In the genomic region with DNA sequence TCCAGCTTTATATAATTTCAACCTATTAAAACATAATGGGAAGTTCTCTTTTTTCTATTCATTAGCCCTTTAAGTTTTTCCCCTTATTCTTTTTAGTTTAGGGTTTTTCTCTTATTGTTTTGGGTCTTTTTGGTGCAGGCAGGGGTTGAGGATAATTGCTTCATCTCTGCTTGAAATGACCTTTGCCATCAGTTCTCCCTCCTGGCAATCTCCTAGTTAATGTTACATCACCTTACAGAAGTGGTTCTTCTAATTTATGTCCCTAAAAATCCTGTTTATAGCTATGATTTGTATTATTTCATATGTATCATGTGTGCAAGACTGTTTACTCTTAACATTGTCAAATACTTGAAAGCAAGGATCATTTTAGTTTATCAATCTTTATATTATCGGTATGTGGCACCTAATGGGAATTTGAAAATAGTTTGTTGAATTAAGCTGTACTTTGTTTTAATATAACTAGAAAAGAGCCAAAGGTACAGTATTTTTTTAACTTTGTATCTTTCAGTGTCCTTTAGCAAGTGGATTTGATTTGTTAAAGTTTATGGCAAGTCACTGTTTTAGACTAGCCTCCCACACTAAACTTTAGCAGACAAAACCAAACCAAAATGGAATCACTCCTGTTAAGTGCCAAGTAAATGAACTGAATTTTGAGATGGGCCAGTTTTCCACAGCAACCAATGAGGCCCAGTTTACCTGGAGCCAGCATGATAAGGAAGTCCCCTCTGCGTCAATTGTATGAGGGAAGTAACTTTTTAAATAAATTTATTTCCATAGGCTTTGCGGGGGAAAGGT, we compare ENCODE assay signal across 15 cellular contexts. TPM values are rescaled to one million over a fixed set of nuclear protein-coding genes. Genes with fewer than 3 reads are reported as not detected.
DNase-seq lines count a peak whose midpoint lies in the region; ATAC-seq, FAIRE-seq and TF ChIP-seq lines count a peak whose summit lies in the region.
"Had no signal": no experiment of that assay in that cellular context is flagged by ENCODE, and none has a peak within 500 bp of the region (broad histone marks: within the 10 kb centered on the region; RNA-seq: fewer than 3 reads in every experiment).

No MANE protein-coding gene starts in this region.

- no peaks in the 10 kb centered on the region for H3K27me3 ChIP-seq in CD4-positive, alpha-beta T cell (ENCODE audit: control insufficient read depth, insufficient read depth, low read length)
- no peaks in the 10 kb centered on the region for H3K27me3 ChIP-seq in HepG2 (ENCODE audit: control insufficient read depth in 1 of 2, insufficient read depth in 2 of 2, low read length in 2 of 2)
- H3K27me3 ChIP-seq: BLaER1 treated with 17β-estradiol and CSF1 and Interleukin-3, amounts not matched to agents 10 nM and 100 nM had no signal

- no peaks in the 10 kb centered on the region for H3K9me3 ChIP-seq in CD4-positive, alpha-beta T cell (ENCODE audit: control insufficient read depth, low read length)
- no peaks in the 10 kb centered on the region for H3K9me3 ChIP-seq in HepG2 (ENCODE audit: low read length)

- no peak overlapping the region for H3K4me3 Mint-ChIP-seq in CD4-positive, alpha-beta T cell
- H3K4me3 Mint-ChIP-seq in stimulated activated effector memory CD8-positive, alpha-beta T cell treated with anti-CD3 and anti-CD28 coated beads, Interleukin-12 subunit alpha, Interleukin-12 subunit beta, amount 100 ng/mL, for 72 hours, result no peak overlapping the region
- H3K4me3 Mint-ChIP-seq: CD4-positive, CD25-positive, alpha-beta regulatory T cell; IgD-negative memory B cell had no signal

- H3K36me3 ChIP-seq in HepG2 (replicated peaks in 1 of 2; ENCODE audit: control insufficient read depth in 1 of 2, insufficient read depth in 2 of 2, low read length in 2 of 2), result no peaks in the 10 kb centered on the region

- peaks cover 19% of the 10 kb centered on the region for H3K4me1 Mint-ChIP-seq in CD4-positive, alpha-beta T cell (ENCODE audit: low read depth)
- H3K4me1 Mint-ChIP-seq in stimulated activated effector memory CD8-positive, alpha-beta T cell treated with anti-CD3 and anti-CD28 coated beads, Interleukin-12 subunit alpha, Interleukin-12 subunit beta, amount 100 ng/mL, for 72 hours, result no peaks in the 10 kb centered on the region

- TF ChIP-seq EP300 in HepG2 (IDR thresholded peaks at IDR 0.05; ENCODE audit: low read depth in 2 of 2, low read length in 2 of 2), result no peak
- no peak for TF ChIP-seq EP300 in HepG2 (CRISPR knock-in tag; IDR thresholded peaks at IDR 0.05; ENCODE audit: borderline replicate concordance)

- H3K9ac ChIP-seq in HepG2 (ENCODE audit: insufficient read depth, low read depth, low read length), result no peak overlapping the region
- H3K9ac ChIP-seq: BLaER1 treated with 17β-estradiol and CSF1 and Interleukin-3, amounts not matched to agents 10 nM and 100 nM; GM23248 had no signal

- no peak for DNase-seq in CD4-positive, alpha-beta T cell
- DNase-seq in HuH-7.5 (ENCODE audit: low spot score), result peak; percentile 3
- no peak for DNase-seq in HepG2 (ENCODE audit: low spot score)
- no peak for DNase-seq in stimulated activated effector memory CD8-positive, alpha-beta T cell treated with anti-CD3 and anti-CD28 coated beads, Interleukin-12 subunit alpha, Interleukin-12 subunit beta, amount 100 ng/mL, for 72 hours (ENCODE audit: low spot score in 2 of 2)
- no peak for DNase-seq in globus pallidus (ENCODE audit: low spot score)
- DNase-seq: ACHN; Calu3; CD4-positive, CD25-positive, alpha-beta regulatory T cell; DMS 273 treated with DMSO at 0.1 percent for 48 hours; GM23248; H7 had no signal

- BruUV-seq in HepG2 (replicated peaks; lab: Mats Ljungman, UMichigan), result no TSS peak

- H3K27me3 Mint-ChIP-seq in CD4-positive, alpha-beta T cell, result no peaks in the 10 kb centered on the region
- H3K27me3 Mint-ChIP-seq: CD4-positive, CD25-positive, alpha-beta regulatory T cell; IgD-negative memory B cell had no signal

- TF ChIP-seq CTCF in CD4-positive, alpha-beta T cell (IDR thresholded peaks at IDR 0.05), result no peak
- no peak for TF ChIP-seq CTCF in HepG2 (CRISPR knock-in tag; IDR thresholded peaks at IDR 0.05)

- CTCF ChIA-PET in CD4-positive, alpha-beta T cell (lab: Charles Lee), result no interaction called here
- CTCF ChIA-PET in HepG2 (lab: Yijun Ruan, JAX; ENCODE audit: low intra/inter-chr PET ratio, low total read pairs), result no interaction called here

- H3K79me2 ChIP-seq in HepG2 (ENCODE audit: insufficient read depth, low read length), result no peaks in the 10 kb centered on the region

- intact Hi-C loops in CD4-positive, alpha-beta T cell (cut with DNase I, micrococcal nuclease), result loop anchor here in 1 of 2 experiments (5.0 kb wide), 1 partner anchor 116 kb away; no protein-coding TSS in a partner anchor
- intact Hi-C loops in HepG2 (cut with micrococcal nuclease; ENCODE audit: unreplicated experiment), result no loop called here

- H3K27ac ChIP-seq in CD4-positive, alpha-beta T cell (ENCODE audit: low read depth, low read length), result no peak overlapping the region
- no peak overlapping the region for H3K27ac ChIP-seq in HepG2 (ENCODE audit: extremely low read length, insufficient read depth, low read length)
- H3K27ac ChIP-seq: BLaER1 treated with 17β-estradiol and CSF1 and Interleukin-3, amounts not matched to agents 10 nM and 100 nM; GM23248 had no signal

- peak overlapping the region; percentile 11 for H3K27ac Mint-ChIP-seq in CD4-positive, alpha-beta T cell
- H3K27ac Mint-ChIP-seq in stimulated activated effector memory CD8-positive, alpha-beta T cell treated with anti-CD3 and anti-CD28 coated beads, Interleukin-12 subunit alpha, Interleukin-12 subunit beta, amount 100 ng/mL, for 72 hours, result peak overlapping the region; percentile 56

- H3K4me2 ChIP-seq in HepG2 (ENCODE audit: low read depth, low read length), result no peak overlapping the region
- H3K4me2 ChIP-seq: BLaER1 treated with 17β-estradiol and CSF1 and Interleukin-3, amounts not matched to agents 10 nM and 100 nM had no signal

- ATAC-seq in CD4-positive, alpha-beta T cell (ENCODE audit: poor library complexity), result no peak
- ATAC-seq in HepG2 (no peak), GM21367 (IDR thresholded peaks at IDR 0.05; ENCODE audit: unreplicated experiment) (no peak), GM19035 (IDR thresholded peaks at IDR 0.05; ENCODE audit: unreplicated experiment) (no peak)
- no peak for ATAC-seq in stimulated activated effector memory CD8-positive, alpha-beta T cell treated with anti-CD3 and anti-CD28 coated beads, Interleukin-12 subunit alpha, Interleukin-12 subunit beta, amount 100 ng/mL, for 72 hours

- WGBS in HepG2 (ENCODE audit: low lambda C conversion rate), result 61% methylated on average over 3 of the region's 3 CpGs

- no peak overlapping the region for H2AFZ ChIP-seq in HepG2 (ENCODE audit: low read length)
- H2AFZ ChIP-seq: GM23248 had no signal

- H3K9me3 Mint-ChIP-seq in CD4-positive, alpha-beta T cell, result peaks cover 3% of the 10 kb centered on the region
- no peaks in the 10 kb centered on the region for H3K9me3 Mint-ChIP-seq in stimulated activated effector memory CD8-positive, alpha-beta T cell treated with anti-CD3 and anti-CD28 coated beads, Interleukin-12 subunit alpha, Interleukin-12 subunit beta, amount 100 ng/mL, for 72 hours
- H3K9me3 Mint-ChIP-seq: IgD-negative memory B cell had no signal

- FAIRE-seq in HepG2 (lab: Jason Lieb, UNC), result no peak

- in situ Hi-C loops in HepG2 (cut with HindIII; ENCODE audit: extremely low pct_ligation_motif_present, low pct_unique_long_range_greater_than_20kb), result no loop called here

- no peak overlapping the region for H3K4me3 ChIP-seq in HepG2 (replicated peaks in 1 of 3; ENCODE audit: insufficient read depth in 1 of 3, low read depth in 2 of 3, low read length in 3 of 3)
- H3K4me3 ChIP-seq: BLaER1 treated with 17β-estradiol and CSF1 and Interleukin-3, amounts not matched to agents 10 nM and 100 nM; GM23248 had no signal

- no peaks in the 10 kb centered on the region for H4K20me1 ChIP-seq in HepG2 (ENCODE audit: insufficient read depth, low read length)
- H4K20me1 ChIP-seq: BLaER1 treated with 17β-estradiol and CSF1 and Interleukin-3, amounts not matched to agents 10 nM and 100 nM had no signal

- TF ChIP-seq RAD21 in HepG2 (CRISPR knock-in tag; IDR thresholded peaks at IDR 0.05), result no peak

- POLR2A ChIA-PET in CD4-positive, alpha-beta T cell (lab: Charles Lee), result interaction anchor here (0.9 to 1.8 kb wide), 3 partner anchors 9 to 146 kb away, joined by 3 to 8 read pairs (median 5); a partner anchor contains a TSS
- POLR2A ChIA-PET in HepG2 (lab: Yijun Ruan, JAX), result no interaction called here

- TF ChIP-seq POLR2A in HepG2 (IDR thresholded peaks at IDR 0.05; ENCODE audit: insufficient read depth in 1 of 2, low read depth in 2 of 2, low read length in 2 of 2), result no peak

- peaks cover 11% of the 10 kb centered on the region for H3K4me1 ChIP-seq in HepG2 (ENCODE audit: insufficient read depth, low read length)
- H3K4me1 ChIP-seq: BLaER1 treated with 17β-estradiol and CSF1 and Interleukin-3, amounts not matched to agents 10 nM and 100 nM had no signal

- peaks cover 17% of the 10 kb centered on the region for H3K36me3 Mint-ChIP-seq in CD4-positive, alpha-beta T cell (ENCODE audit: low read depth)
- peaks cover 7% of the 10 kb centered on the region for H3K36me3 Mint-ChIP-seq in stimulated activated effector memory CD8-positive, alpha-beta T cell treated with anti-CD3 and anti-CD28 coated beads, Interleukin-12 subunit alpha, Interleukin-12 subunit beta, amount 100 ng/mL, for 72 hours

RNA-seq across cellular contexts. Expression of a gene that starts 26.6 kb away (rescaled TPM):
- total RNA-seq in CD4-positive, alpha-beta T cell, result 10 to 100 TPM; 17.5 to 18.0 TPM
- not detected in 2 replicates for total RNA-seq in HepG2 (2016; rRNA removed; fragmentation: Illumina TruSeq; extraction: Trizol)
- total RNA-seq in HepG2 (2016; cell fraction: cytosol; rRNA removed; fragmentation: Illumina TruSeq; extraction: Trizol; ENCODE audit: low read depth), result not detected in 2 replicates
- not detected in 2 replicates for total RNA-seq in HepG2 (2016; cell fraction: insoluble cytoplasmic fraction; rRNA removed; fragmentation: Illumina TruSeq; extraction: Trizol)
- not detected in 2 replicates for total RNA-seq in HepG2 (2016; cell fraction: membrane; rRNA removed; fragmentation: Illumina TruSeq; extraction: Trizol)
- total RNA-seq in HepG2 (2016; cell fraction: nucleus; rRNA removed; fragmentation: Illumina TruSeq; extraction: Trizol), result not detected in 2 replicates
- not detected in 2 replicates for polyA plus RNA-seq in HepG2 (2011; rRNA removed)
- not detected in 2 replicates for polyA plus RNA-seq in HepG2 (2011; cell fraction: cytosol; rRNA removed)
- not detected in 2 replicates for polyA plus RNA-seq in HepG2 (2011; cell fraction: nucleus; rRNA removed)
- polyA plus RNA-seq in HepG2 (2012), result not detected in 2 replicates
- polyA plus RNA-seq in HepG2 (2016; cell fraction: cytosol; fragmentation: Illumina TruSeq; extraction: Trizol; ENCODE audit: low read depth), result not detected in 2 replicates
- not detected in 2 replicates for polyA plus RNA-seq in HepG2 (2016; cell fraction: insoluble cytoplasmic fraction; fragmentation: Illumina TruSeq; extraction: Trizol; ENCODE audit: low read depth)
- not detected in 2 replicates for polyA plus RNA-seq in HepG2 (2016; cell fraction: membrane; fragmentation: Illumina TruSeq; extraction: Trizol; ENCODE audit: low read depth)
- not detected in 2 replicates for polyA plus RNA-seq in HepG2 (2016; cell fraction: nucleus; fragmentation: Illumina TruSeq; extraction: Trizol; ENCODE audit: insufficient read depth, low read depth)
- polyA minus RNA-seq in HepG2 (2011; rRNA and poly(A)+ RNA removed; ENCODE audit: low replicate concordance), result 0.63 TPM in 1 of 2 replicates, not detected in the other
- polyA minus RNA-seq in HepG2 (2011; cell fraction: cytosol; rRNA and poly(A)+ RNA removed), result not detected in 2 replicates
- 0.13 TPM in 1 of 2 replicates, not detected in the other for polyA minus RNA-seq in HepG2 (2011; cell fraction: nucleus; rRNA and poly(A)+ RNA removed)

Comparison
In these comparisons a context has a peak if more than half of its experiments do, and no peak if none do; other contexts are left out.
1. RNA of a gene that starts 26.6 kb away (total RNA-seq): 17.5 to 18.0 TPM in CD4-positive, alpha-beta T cell; not detected in HepG2; every median in the first group is over 10 times any median in the second.